Comparison of ENCODE assay signal across 13 cellular contexts in genomic region chr1:9685833-9686232, GRCh38. TPM values are rescaled to one million over a fixed set of nuclear protein-coding genes. Genes with fewer than 3 reads are reported as not detected.
DNase-seq lines count a peak whose midpoint lies in the region; ATAC-seq and TF ChIP-seq lines count a peak whose summit lies in the region.
"Had no signal": no experiment of that assay in that cellular context is flagged by ENCODE, and none has a peak within 500 bp of the region (broad histone marks: within the 10 kb centered on the region; RNA-seq: fewer than 3 reads in every experiment).

No MANE protein-coding gene starts in this region.

- POLR2A ChIA-PET in activated CD4-positive, alpha-beta memory T cell treated with anti-CD3 and anti-CD28 coated beads, Interleukin-2, amount 10 ng/mL, durations not matched to agents 7 days and 5 days (lab: Charles Lee) = interaction anchor here (3.1 to 8.9 kb wide), 3 partner anchors 30 to 57 kb away, joined by 22 to 65 read pairs (median 44); partner anchors contain the start of gene PIK3CD

- H3K27ac Mint-ChIP-seq in CD14-positive monocyte (peak overlapping the region; percentile 23 to 93 (median 75)), glutamatergic neuron (ENCODE audit: unreplicated experiment) (no peak overlapping the region)
- H3K27ac Mint-ChIP-seq in activated CD4-positive, alpha-beta memory T cell treated with anti-CD3 and anti-CD28 coated beads, Interleukin-2, amount 10 ng/mL, durations not matched to agents 7 days and 5 days = peak overlapping the region; percentile 44

- no peaks in the 10 kb centered on the region for H3K36me3 ChIP-seq in sigmoid colon
- H3K36me3 ChIP-seq: left lung, MG63 had no signal

- intact Hi-C loops in CD14-positive monocyte (cut with micrococcal nuclease) (loop anchor here (5.0 to 10.0 kb wide), 3 partner anchors 34 to 219 kb away; partner anchors contain the start of gene PIK3CD (in 2 of the 2)), sigmoid colon (cut with DNase I) (loop anchor here (5.0 kb wide), 1 partner anchor 136 kb away; the partner anchor contains the start of gene CLSTN1)

- H3K4me1 Mint-ChIP-seq in CD14-positive monocyte (peaks cover 82% of the 10 kb centered on the region), glutamatergic neuron (ENCODE audit: low read depth, unreplicated experiment) (peaks cover 2% of the 10 kb centered on the region)
- H3K4me1 Mint-ChIP-seq in activated CD4-positive, alpha-beta memory T cell treated with anti-CD3 and anti-CD28 coated beads, Interleukin-2, amount 10 ng/mL, durations not matched to agents 7 days and 5 days = peaks cover 56% of the 10 kb centered on the region

- H3K9me3 Mint-ChIP-seq in CD14-positive monocyte (no peaks in the 10 kb centered on the region), glutamatergic neuron (ENCODE audit: unreplicated experiment) (peaks cover 1% of the 10 kb centered on the region)
- no peaks in the 10 kb centered on the region for H3K9me3 Mint-ChIP-seq in activated CD4-positive, alpha-beta memory T cell treated with anti-CD3 and anti-CD28 coated beads, Interleukin-2, amount 10 ng/mL, durations not matched to agents 7 days and 5 days

- no peak overlapping the region for H3K4me3 ChIP-seq in sigmoid colon
- H3K4me3 ChIP-seq: left lung, MG63, SK-N-MC had no signal

- no peak for TF ChIP-seq CTCF in CD14-positive monocyte (IDR thresholded peaks at IDR 0.05)
- TF ChIP-seq CTCF in glutamatergic neuron (IDR thresholded peaks at IDR 0.05; ENCODE audit: partially characterized antibody, unreplicated experiment) = no peak
- TF ChIP-seq CTCF in sigmoid colon (IDR thresholded peaks at IDR 0.05) = no peak

- DNase-seq in CD14-positive monocyte (ENCODE audit: low spot score) = no peak
- DNase-seq in EL = peak; percentile 11
- no peak for DNase-seq in activated CD4-positive, alpha-beta memory T cell treated with anti-CD3 and anti-CD28 coated beads, Interleukin-2, amount 10 ng/mL, durations not matched to agents 7 days and 5 days
- DNase-seq in glutamatergic neuron = no peak
- DNase-seq in sigmoid colon = no peak
- DNase-seq in cerebellum (ENCODE audit: low spot score) = no peak
- DNase-seq: activated CD4-positive, alpha-beta T cell treated with anti-CD3 and anti-CD28 coated beads for 1 hour; MG63 had no signal

- H3K36me3 Mint-ChIP-seq in CD14-positive monocyte = peaks cover 7 to 17% of the 10 kb centered on the region in 2 donors
- peaks cover 36% of the 10 kb centered on the region for H3K36me3 Mint-ChIP-seq in activated CD4-positive, alpha-beta memory T cell treated with anti-CD3 and anti-CD28 coated beads, Interleukin-2, amount 10 ng/mL, durations not matched to agents 7 days and 5 days (ENCODE audit: low read depth)
- no peaks in the 10 kb centered on the region for H3K36me3 Mint-ChIP-seq in glutamatergic neuron (ENCODE audit: unreplicated experiment)

- peaks cover 0 to 3% (median 0%) of the 10 kb centered on the region in 3 donors for H3K27me3 Mint-ChIP-seq in CD14-positive monocyte (ENCODE audit: low read depth in 3 of 3)
- no peaks in the 10 kb centered on the region for H3K27me3 Mint-ChIP-seq in activated CD4-positive, alpha-beta memory T cell treated with anti-CD3 and anti-CD28 coated beads, Interleukin-2, amount 10 ng/mL, durations not matched to agents 7 days and 5 days
- peaks cover 7% of the 10 kb centered on the region for H3K27me3 Mint-ChIP-seq in glutamatergic neuron (ENCODE audit: unreplicated experiment)

- ATAC-seq in HG02885 (IDR thresholded peaks at IDR 0.05; ENCODE audit: poor library complexity, unreplicated experiment) = no peak
- no peak for ATAC-seq in HG03571 (IDR thresholded peaks at IDR 0.05; ENCODE audit: unreplicated experiment)
- ATAC-seq: HCT116, left lung had no signal

- CTCF ChIA-PET in activated CD4-positive, alpha-beta memory T cell treated with anti-CD3 and anti-CD28 coated beads, Interleukin-2, amount 10 ng/mL, durations not matched to agents 7 days and 5 days (lab: Charles Lee) = no interaction called here

- peaks cover 0 to 38% (median 28%) of the 10 kb centered on the region in 4 donors for H3K4me1 ChIP-seq in sigmoid colon

- no peak overlapping the region for H3K4me3 Mint-ChIP-seq in CD14-positive monocyte
- no peak overlapping the region for H3K4me3 Mint-ChIP-seq in activated CD4-positive, alpha-beta memory T cell treated with anti-CD3 and anti-CD28 coated beads, Interleukin-2, amount 10 ng/mL, durations not matched to agents 7 days and 5 days
- H3K4me3 Mint-ChIP-seq in glutamatergic neuron (ENCODE audit: unreplicated experiment) = peak overlapping the region; percentile 12

- no peaks in the 10 kb centered on the region for H3K9me3 ChIP-seq in sigmoid colon
- H3K9me3 ChIP-seq: left lung, MG63 had no signal

- H3K27ac ChIP-seq in sigmoid colon = no peak overlapping the region
- H3K27ac ChIP-seq: SK-N-MC had no signal

- H3K27me3 ChIP-seq in sigmoid colon = no peaks in the 10 kb centered on the region
- H3K27me3 ChIP-seq: left lung, MG63 had no signal

- WGBS in sigmoid colon, 2 donors = 52 to 62% methylated on average over 2 of the region's 2 CpGs

- TF ChIP-seq POLR2A in sigmoid colon (IDR thresholded peaks at IDR 0.05) = no peak

- TF ChIP-seq EP300 in sigmoid colon (IDR thresholded peaks at IDR 0.05) = no peak

RNA-seq across cellular contexts. Expression of gene PIK3CD, which starts 34.3 kb away (rescaled TPM):
- polyA plus RNA-seq in CD14-positive monocyte (10 to 100 TPM; 33.2 to 52.2 TPM), sigmoid colon (10 to 100 TPM in 1 of 3 donors, 1 to 10 TPM in 2; 1.2 to 23.1 (median 1.2) TPM)
- total RNA-seq in activated CD4-positive, alpha-beta memory T cell treated with anti-CD3 and anti-CD28 coated beads, Interleukin-2, amount 10 ng/mL, durations not matched to agents 7 days and 5 days = 100 to 1,000 TPM; 211 to 214 TPM
- total RNA-seq in glutamatergic neuron (ENCODE audit: unreplicated experiment) (39.4 TPM), sigmoid colon (10 to 100 TPM in 2 of 4 donors, 1 to 10 TPM in 2; 6.9 to 12.5 (median 10.0) TPM), cerebellum (5.2 TPM)
